18 cellular contexts compared by ENCODE assay signal in genomic region chr11:78841451-78842060, GRCh38.
DNase-seq lines count a peak whose midpoint lies in the region; ATAC-seq and TF ChIP-seq lines count a peak whose summit lies in the region.
"Had no signal": no experiment of that assay in that cellular context is flagged by ENCODE, and none has a peak within 500 bp of the region (broad histone marks: within the 10 kb centered on the region; RNA-seq: fewer than 3 reads in every experiment).

No MANE protein-coding gene starts in this region.

- H3K4me2 ChIP-seq in SK-N-SH = no peak overlapping the region

- H3K9me3 ChIP-seq in SK-N-SH (no peaks in the 10 kb centered on the region), sigmoid colon (no peaks in the 10 kb centered on the region)
- H3K9me3 ChIP-seq: heart right ventricle, left ventricle myocardium inferior had no signal

- no peaks in the 10 kb centered on the region for H3K9me2 ChIP-seq in SK-N-SH

- H3K36me3 ChIP-seq in SK-N-SH (replicated peaks in 1 of 2; ENCODE audit: control insufficient read depth in 1 of 2, insufficient read depth in 2 of 2, low read length in 1 of 2) = peaks cover 0 to 2% of the 10 kb centered on the region in 2 experiments
- H3K36me3 ChIP-seq in sigmoid colon = no peaks in the 10 kb centered on the region
- H3K36me3 ChIP-seq: heart right ventricle, left ventricle myocardium inferior had no signal

- TF ChIP-seq RAD21 in SK-N-SH (IDR thresholded peaks at IDR 0.05; ENCODE audit: low read length) = peak; percentile 35

- CTCF ChIA-PET in SK-N-SH (lab: Yijun Ruan, JAX) = interaction anchor here (0.7 to 4.3 kb wide), 8 partner anchors 10 to 246 kb away, joined by 3 to 21 read pairs (median 4); no protein-coding TSS in a partner anchor

- intact Hi-C loops in sigmoid colon (cut with DNase I) = loop anchor here (2.0 kb wide), 1 partner anchor 31 kb away; no protein-coding TSS in a partner anchor

- 73% methylated on average over 5 of the region's 5 CpGs for WGBS in SK-N-SH (ENCODE audit: low lambda C conversion rate)
- WGBS in sigmoid colon, 2 donors = 68 to 76% methylated on average over 5 of the region's 5 CpGs

- H2AFZ ChIP-seq in SK-N-SH (ENCODE audit: low read depth) = no peak overlapping the region

- no peak for TF ChIP-seq POLR2A in sigmoid colon (IDR thresholded peaks at IDR 0.05)

- ATAC-seq in foreskin keratinocyte = peak; percentile 70
- no peak for ATAC-seq in HG03097 (IDR thresholded peaks at IDR 0.05; ENCODE audit: low FRiP score, unreplicated experiment)
- ATAC-seq in GM18861 (IDR thresholded peaks at IDR 0.05; ENCODE audit: unreplicated experiment) = no peak
- ATAC-seq: naive thymus-derived CD4-positive, alpha-beta T cell had no signal

- no peaks in the 10 kb centered on the region for H4K20me1 ChIP-seq in SK-N-SH (ENCODE audit: insufficient read depth)

- peak overlapping the region in 1 of 2 experiments; percentile 93; a peak in 2 of 4 replicates for H3K27ac ChIP-seq in SK-N-SH (ENCODE audit: low read depth in 2 of 2, low read length in 1 of 2)
- H3K27ac ChIP-seq in foreskin keratinocyte = no peak overlapping the region
- peak overlapping the region in 3 of 4 donors; percentile 67 to 77 (median 77) for H3K27ac ChIP-seq in sigmoid colon

- H3K79me2 ChIP-seq in SK-N-SH (ENCODE audit: insufficient read depth) = no peaks in the 10 kb centered on the region

- peaks cover 0 to 35% of the 10 kb centered on the region in 2 experiments; a peak in 3 of 4 replicates for H3K4me1 ChIP-seq in SK-N-SH (ENCODE audit: control insufficient read depth in 1 of 2, insufficient read depth in 2 of 2, low read depth in 1 of 2, low read length in 1 of 2)
- no peaks in the 10 kb centered on the region for H3K4me1 ChIP-seq in foreskin keratinocyte
- H3K4me1 ChIP-seq in sigmoid colon = peaks cover 0 to 23% (median 21%) of the 10 kb centered on the region in 4 donors
- H3K4me1 ChIP-seq: left ventricle myocardium inferior had no signal

- H3K9ac ChIP-seq in SK-N-SH = no peak overlapping the region

- no peak overlapping the region for H3K4me3 ChIP-seq in SK-N-SH (ENCODE audit: low read depth in 2 of 2, low read length in 1 of 2)
- no peak overlapping the region for H3K4me3 ChIP-seq in sigmoid colon
- H3K4me3 ChIP-seq: heart right ventricle, left ventricle myocardium inferior had no signal

- no peaks in the 10 kb centered on the region for H3F3A ChIP-seq in SK-N-SH (replicated peaks; ENCODE audit: insufficient read depth)

- no peak for TF ChIP-seq EP300 in SK-N-SH (IDR thresholded peaks at IDR 0.05; ENCODE audit: borderline replicate concordance in 1 of 2, low read depth in 1 of 2, low read length in 1 of 2)
- TF ChIP-seq EP300 in sigmoid colon (IDR thresholded peaks at IDR 0.05) = no peak

- H3K27me3 ChIP-seq in SK-N-SH (ENCODE audit: insufficient read depth) (no peaks in the 10 kb centered on the region), foreskin keratinocyte (no peaks in the 10 kb centered on the region), sigmoid colon (no peaks in the 10 kb centered on the region)

- DNase-seq in HK-2 (ENCODE audit: unreplicated experiment) (peak; percentile 8), SK-N-SH (no peak), foreskin keratinocyte (peak in 1 of 2 donors; percentile 20), sigmoid colon (no peak), activated gamma-delta T cell (lab: John Stamatoyannopoulos, UW) (no peak), GOT3 (lab: John Stamatoyannopoulos, UW) (no peak)
- DNase-seq: activated CD4-positive, alpha-beta T cell treated with anti-CD3 and anti-CD28 coated beads for 1 hour; C1 segment of cervical spinal cord; central memory CD4-positive, alpha-beta T cell; heart right ventricle; left ventricle myocardium inferior; MV-4-11; naive thymus-derived CD4-positive, alpha-beta T cell; NCI-H2227 treated with DMSO at 0.1 percent for 48 hours; stimulated activated CD4-positive, alpha-beta T cell treated with anti-CD3 and anti-CD28 coated beads, Interleukin-4, amount 100 ng/mL, for 24 hours; trophoblast cell had no signal

- TF ChIP-seq CTCF in SK-N-SH (IDR thresholded peaks at IDR 0.05) (no peak), foreskin keratinocyte (conservative IDR thresholded peaks at IDR 0.05) (no peak), sigmoid colon (IDR thresholded peaks at IDR 0.05) (no peak)

- POLR2A ChIA-PET in SK-N-SH (lab: Yijun Ruan, JAX) = no interaction called here

TF ChIP-seq in SK-N-SH, 30 proteins besides CTCF, POLR2A, EP300 and RAD21:
- TF ChIP-seq ELF1 (IDR thresholded peaks at IDR 0.05) (no peak), GATA2 (CRISPR knock-in tag; IDR thresholded peaks at IDR 0.05) (no peak), YY1 (IDR thresholded peaks at IDR 0.05; ENCODE audit: low read depth) (no peak), RXRA (IDR thresholded peaks at IDR 0.05; ENCODE audit: borderline replicate concordance, low read depth) (no peak), RCOR1 (IDR thresholded peaks at IDR 0.05; ENCODE audit: low read length) (no peak), TCF12 (IDR thresholded peaks at IDR 0.05) (no peak), FOXJ3 (CRISPR knock-in tag; IDR thresholded peaks at IDR 0.05) (no peak), MEF2A (IDR thresholded peaks at IDR 0.05; ENCODE audit: borderline replicate concordance, low read depth) (no peak), MXI1 (IDR thresholded peaks at IDR 0.05; ENCODE audit: low read depth, low read length) (no peak)
- TF ChIP-seq, protein P1, sequence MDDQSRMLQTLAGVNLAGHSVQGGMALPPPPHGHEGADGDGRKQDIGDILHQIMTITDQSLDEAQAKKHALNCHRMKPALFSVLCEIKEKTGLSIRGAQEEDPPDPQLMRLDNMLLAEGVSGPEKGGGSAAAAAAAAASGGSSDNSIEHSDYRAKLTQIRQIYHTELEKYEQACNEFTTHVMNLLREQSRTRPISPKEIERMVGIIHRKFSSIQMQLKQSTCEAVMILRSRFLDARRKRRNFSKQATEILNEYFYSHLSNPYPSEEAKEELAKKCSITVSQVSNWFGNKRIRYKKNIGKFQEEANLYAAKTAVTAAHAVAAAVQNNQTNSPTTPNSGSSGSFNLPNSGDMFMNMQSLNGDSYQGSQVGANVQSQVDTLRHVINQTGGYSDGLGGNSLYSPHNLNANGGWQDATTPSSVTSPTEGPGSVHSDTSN (IDR thresholded peaks at IDR 0.05) = no peak
- TF ChIP-seq, protein P2, sequence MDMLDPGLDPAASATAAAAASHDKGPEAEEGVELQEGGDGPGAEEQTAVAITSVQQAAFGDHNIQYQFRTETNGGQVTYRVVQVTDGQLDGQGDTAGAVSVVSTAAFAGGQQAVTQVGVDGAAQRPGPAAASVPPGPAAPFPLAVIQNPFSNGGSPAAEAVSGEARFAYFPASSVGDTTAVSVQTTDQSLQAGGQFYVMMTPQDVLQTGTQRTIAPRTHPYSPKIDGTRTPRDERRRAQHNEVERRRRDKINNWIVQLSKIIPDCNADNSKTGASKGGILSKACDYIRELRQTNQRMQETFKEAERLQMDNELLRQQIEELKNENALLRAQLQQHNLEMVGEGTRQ (IDR thresholded peaks at IDR 0.05; ENCODE audit: borderline replicate concordance, low read depth, low read length) = no peak
- TF ChIP-seq, protein P3, sequence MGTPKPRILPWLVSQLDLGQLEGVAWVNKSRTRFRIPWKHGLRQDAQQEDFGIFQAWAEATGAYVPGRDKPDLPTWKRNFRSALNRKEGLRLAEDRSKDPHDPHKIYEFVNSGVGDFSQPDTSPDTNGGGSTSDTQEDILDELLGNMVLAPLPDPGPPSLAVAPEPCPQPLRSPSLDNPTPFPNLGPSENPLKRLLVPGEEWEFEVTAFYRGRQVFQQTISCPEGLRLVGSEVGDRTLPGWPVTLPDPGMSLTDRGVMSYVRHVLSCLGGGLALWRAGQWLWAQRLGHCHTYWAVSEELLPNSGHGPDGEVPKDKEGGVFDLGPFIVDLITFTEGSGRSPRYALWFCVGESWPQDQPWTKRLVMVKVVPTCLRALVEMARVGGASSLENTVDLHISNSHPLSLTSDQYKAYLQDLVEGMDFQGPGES (IDR thresholded peaks at IDR 0.05; ENCODE audit: low read depth, low read length) = no peak
